Comparison of ENCODE assay signal across 7 cellular contexts in genomic region chrX:40158036-40158706, GRCh38.
DNase-seq lines count a peak whose midpoint lies in the region; ATAC-seq and TF ChIP-seq lines count a peak whose summit lies in the region.

No MANE protein-coding gene starts in this region.

- no peaks in the 10 kb centered on the region for H3K36me3 ChIP-seq in adrenal gland (replicated peaks in 1 of 2)

- H3K4me3 ChIP-seq in HL-60 (replicated peaks; ENCODE audit: insufficient read depth, low read length) (peak overlapping the region; percentile 37), adrenal gland (peak overlapping the region in 1 of 4 donors; percentile 66), iPS-11a (ENCODE audit: low read depth, low read length) (peak overlapping the region; percentile 17), skeletal muscle cell (ENCODE audit: low read depth, low read length) (peak overlapping the region; percentile 47)

- H3K27ac ChIP-seq in HL-60 (replicated peaks): peak overlapping the region; percentile 71
- peak overlapping the region in 4 of 5 donors; percentile 54 to 84 (median 74) for H3K27ac ChIP-seq in adrenal gland

- peak in 1 of 2 donors; percentile 41 for TF ChIP-seq POLR2A in adrenal gland (IDR thresholded peaks at IDR 0.05)

- no peak for ATAC-seq in HG03139 (IDR thresholded peaks at IDR 0.05; ENCODE audit: unreplicated experiment)

- H3K4me1 ChIP-seq in adrenal gland (replicated peaks in 1 of 2): peaks cover 11 to 21% of the 10 kb centered on the region in 2 donors

- intact Hi-C loops in adrenal gland (cut with DNase I): no loop called here

- TF ChIP-seq CTCF in HL-60 (IDR thresholded peaks at IDR 0.05; ENCODE audit: insufficient read depth, low read length): no peak
- peak in 3 of 6 experiments; percentile 48 to 75 (median 65) for TF ChIP-seq CTCF in adrenal gland (IDR thresholded peaks at IDR 0.05)

- H3K9me3 ChIP-seq in adrenal gland (replicated peaks in 1 of 3): no peaks in the 10 kb centered on the region

- 0 to 9% (median 4%) methylated on average over 3 to 65 of the region's 68 CpGs for WGBS in adrenal gland, 4 donors

- DNase-seq in Daoy (ENCODE audit: low read depth) (peak; percentile 54), HL-60 (ENCODE audit: low read depth in 1 of 2, low spot score in 1 of 2) (no peak), adrenal gland (peak in 2 of 7 donors; percentile 27 to 50), skeletal muscle cell (ENCODE audit: low read depth) (no peak), MV-4-11 (lab: John Stamatoyannopoulos, UW) (no peak)

- H3K27me3 ChIP-seq in HL-60 (ENCODE audit: insufficient read depth, poor library complexity, severe bottlenecking) (no peaks in the 10 kb centered on the region), adrenal gland (peaks cover 14% of the 10 kb centered on the region)
